ENCODE assay signal across 23 cellular contexts in the genomic region with DNA sequence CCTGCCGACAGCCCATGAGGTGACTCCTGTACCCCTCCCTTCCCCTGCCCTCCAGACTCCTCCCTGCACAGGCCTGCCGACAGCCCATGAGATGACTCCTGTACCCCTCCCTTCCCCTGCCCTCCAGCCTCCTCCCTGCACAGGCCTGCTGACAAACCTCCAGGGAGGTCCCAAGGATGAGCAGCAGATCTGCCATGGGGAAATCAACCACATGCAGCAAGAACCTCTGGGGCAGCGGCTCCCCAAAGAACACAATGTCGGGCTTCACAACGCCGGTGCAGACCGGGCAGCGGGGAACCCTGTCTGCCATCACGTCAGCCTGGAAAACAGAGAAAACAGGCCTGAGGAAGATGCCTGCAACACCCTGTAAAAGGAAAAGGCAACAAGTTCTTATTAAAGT. TPM values are rescaled to one million over a fixed set of nuclear protein-coding genes. Genes with fewer than 3 reads are reported as not detected.
"Had no signal": no experiment of that assay in that cellular context is flagged by ENCODE, and none has a peak within 500 bp of the region (broad histone marks: within the 10 kb centered on the region; RNA-seq: fewer than 3 reads in every experiment).

No MANE protein-coding gene starts in this region.

- H3K9ac ChIP-seq: KMS-11 had no signal

- H3K4me3 ChIP-seq: adrenal gland, body of pancreas, Peyer's patch had no signal

- H3K4me3 Mint-ChIP-seq: activated naive CD8-positive, alpha-beta T cell treated with anti-CD3 and anti-CD28 coated beads, Interleukin-2, amount 10 ng/mL, durations not matched to agents 7 days and 5 days; activated T-cell treated with anti-CD3 and anti-CD28 coated beads, Interleukin-2, amount 50 U/mL, for 4 hours; T-helper 17 cell; WTC11 had no signal

- H3K4me2 ChIP-seq: KMS-11 had no signal

- H3K27me3 ChIP-seq: adrenal gland, body of pancreas, Peyer's patch had no signal

- H3K36me3 Mint-ChIP-seq: activated naive CD8-positive, alpha-beta T cell treated with anti-CD3 and anti-CD28 coated beads, Interleukin-2, amount 10 ng/mL, durations not matched to agents 7 days and 5 days; WTC11 had no signal

- ATAC-seq: activated T-cell treated with anti-CD3 and anti-CD28 coated beads, Interleukin-2, amount 50 U/mL, for 4 hours; body of pancreas; T-helper 17 cell; WTC11 had no signal

- H3K4me1 ChIP-seq: adrenal gland, body of pancreas, Peyer's patch had no signal

- H3K27ac ChIP-seq: adrenal gland, body of pancreas, KMS-11, Peyer's patch had no signal

- H3K4me1 Mint-ChIP-seq: WTC11 had no signal

- H3K27ac Mint-ChIP-seq: activated naive CD8-positive, alpha-beta T cell treated with anti-CD3 and anti-CD28 coated beads, Interleukin-2, amount 10 ng/mL, durations not matched to agents 7 days and 5 days; T-helper 17 cell; WTC11 had no signal

- H3K27me3 Mint-ChIP-seq: activated naive CD8-positive, alpha-beta T cell treated with anti-CD3 and anti-CD28 coated beads, Interleukin-2, amount 10 ng/mL, durations not matched to agents 7 days and 5 days; T-helper 17 cell had no signal

- H3K9me3 ChIP-seq: adrenal gland, body of pancreas, Peyer's patch had no signal

- DNase-seq: activated CD4-positive, alpha-beta T cell treated with anti-CD3 and anti-CD28 coated beads for 48 hours; activated CD4-positive, alpha-beta T cell treated with anti-CD3 and anti-CD28 coated beads, Interleukin-2, amount 50 U/mL, for 48 hours; activated CD4-positive, CD25-positive, alpha-beta regulatory T cell treated with anti-CD3 and anti-CD28 coated beads, Interleukin-2, amount 50 U/mL, for 72 hours; activated naive CD4-positive, alpha-beta T cell treated with anti-CD3 and anti-CD28 coated beads, Interleukin-2, amount 50 U/mL, for 16 hours; activated naive CD8-positive, alpha-beta T cell treated with anti-CD3 and anti-CD28 coated beads, Interleukin-2, amount 10 ng/mL, durations not matched to agents 7 days and 5 days; activated T-cell treated with anti-CD3 and anti-CD28 coated beads, Interleukin-2, amount 50 U/mL, for 4 hours; anterior cingulate cortex; body of pancreas; central memory CD4-positive, alpha-beta T cell; MM.1S; NCI-H1105 treated with DMSO at 0.1 percent for 48 hours; NCI-H1436 treated with DMSO at 0.1 percent for 48 hours; NCI-H187; NCI-H2081; NCI-H510A treated with DMSO at 0.1 percent for 48 hours; SIG-M5; T-helper 17 cell; T-helper 9 cell had no signal

- H3K9me3 Mint-ChIP-seq: activated naive CD8-positive, alpha-beta T cell treated with anti-CD3 and anti-CD28 coated beads, Interleukin-2, amount 10 ng/mL, durations not matched to agents 7 days and 5 days; activated T-cell treated with anti-CD3 and anti-CD28 coated beads, Interleukin-2, amount 50 U/mL, for 4 hours; WTC11 had no signal

- H3K36me3 ChIP-seq: adrenal gland had no signal

RNA-seq across cellular contexts. Expression of a gene that starts 31.0 kb away (rescaled TPM):
- total RNA-seq: activated naive CD8-positive, alpha-beta T cell treated with anti-CD3 and anti-CD28 coated beads, Interleukin-2, amount 10 ng/mL, durations not matched to agents 7 days and 5 days; activated T-cell treated with anti-CD3 and anti-CD28 coated beads, Interleukin-2, amount 50 U/mL, for 4 hours; adrenal gland; body of pancreas; bronchial epithelial cell; Peyer's patch; T-helper 17 cell; WTC11 had no signal
- polyA plus RNA-seq: adrenal gland had no signal
